17 cellular contexts compared by ENCODE assay signal in the genomic region with DNA sequence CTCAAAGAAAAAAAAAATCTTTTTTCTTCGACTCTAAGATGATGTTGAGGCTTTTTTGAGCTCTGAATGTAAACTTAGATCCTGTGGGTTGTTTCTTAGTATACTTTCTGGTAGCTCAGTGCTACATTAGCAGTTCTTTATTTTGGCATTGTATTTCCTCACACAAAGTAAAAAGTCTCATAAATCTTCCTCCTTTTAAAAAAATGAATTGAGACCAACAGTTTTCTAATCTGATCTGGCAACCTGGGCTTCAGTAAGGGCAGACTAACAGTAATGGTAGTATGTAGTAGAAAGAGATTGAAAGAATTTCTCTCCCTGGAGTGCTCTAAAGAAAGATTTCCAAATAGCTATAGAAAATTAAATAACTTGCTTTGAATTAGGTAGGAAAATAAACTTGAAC. TPM values are rescaled to one million over a fixed set of nuclear protein-coding genes. Genes with fewer than 3 reads are reported as not detected.
DNase-seq lines count a peak whose midpoint lies in the region; ATAC-seq, FAIRE-seq and TF ChIP-seq lines count a peak whose summit lies in the region.
"Had no signal": no experiment of that assay in that cellular context is flagged by ENCODE, and none has a peak within 500 bp of the region (broad histone marks: within the 10 kb centered on the region; RNA-seq: fewer than 3 reads in every experiment).

No MANE protein-coding gene starts in this region.

- H3K4me2 ChIP-seq in SK-N-SH (no peak overlapping the region), K562 (ENCODE audit: insufficient read depth, low read length) (no peak overlapping the region)
- H3K4me2 ChIP-seq: A549 had no signal

- H3K9ac ChIP-seq in SK-N-SH (no peak overlapping the region), K562 (ENCODE audit: insufficient read depth in 1 of 2, low read depth in 2 of 2, low read length in 2 of 2) (no peak overlapping the region)

- CTCF ChIA-PET in SK-N-SH (lab: Yijun Ruan, JAX) (interaction anchor here (0.6 to 1.2 kb wide), 3 partner anchors 13 to 279 kb away, joined by 3 to 4 read pairs (median 3); no protein-coding TSS in a partner anchor), K562 (lab: Yijun Ruan, JAX; ENCODE audit: low intra/inter-chr PET ratio) (no interaction called here)

- H3K4me1 ChIP-seq in SK-N-SH (ENCODE audit: control insufficient read depth in 1 of 2, insufficient read depth in 2 of 2, low read depth in 1 of 2, low read length in 1 of 2) = peaks cover 0 to 9% of the 10 kb centered on the region in 2 experiments; a peak in 2 of 4 replicates
- peaks cover 0 to 2% of the 10 kb centered on the region in 2 experiments; a peak in 2 of 5 replicates for H3K4me1 ChIP-seq in K562 (replicated peaks in 1 of 2; ENCODE audit: control insufficient read depth in 2 of 2, insufficient read depth in 2 of 2, low read length in 2 of 2)
- H3K4me1 ChIP-seq: A549 had no signal

- no peak overlapping the region for H2AFZ ChIP-seq in SK-N-SH (ENCODE audit: low read depth)
- H2AFZ ChIP-seq in K562 (ENCODE audit: low read depth, low read length) = no peak overlapping the region

- H3K36me3 ChIP-seq in SK-N-SH (replicated peaks in 1 of 2; ENCODE audit: control insufficient read depth in 1 of 2, insufficient read depth in 2 of 2, low read length in 1 of 2) (peaks cover 27 to 34% of the 10 kb centered on the region in 2 experiments), K562 (ENCODE audit: control insufficient read depth, insufficient read depth, low read length) (peaks cover 64% of the 10 kb centered on the region; the same call in 2 of the 3 replicates)

- POLR2A ChIA-PET in SK-N-SH (lab: Yijun Ruan, JAX) = interaction anchor here (0.6 to 1.3 kb wide), 2 partner anchors 31 to 158 kb away, joined by 3 read pairs; a partner anchor contains a TSS
- POLR2A ChIA-PET in K562 (lab: Yijun Ruan, JAX) = interaction anchor here (0.6 to 1.4 kb wide), 6 partner anchors 9 to 45 kb away, joined by 3 to 7 read pairs (median 4); no protein-coding TSS in a partner anchor

- DNase-seq in SK-N-SH (no peak), K562 (ENCODE audit: extremely low read depth in 1 of 4, low spot score in 3 of 4) (no peak), fibroblast of the aortic adventitia (ENCODE audit: low read depth) (peak; percentile 4), NCI-H345 treated with DMSO at 0.1 percent for 48 hours (lab: John Stamatoyannopoulos, UW; ENCODE audit: unreplicated experiment) (no peak), islet precursor cell (no peak), cerebellar cortex (ENCODE audit: low spot score) (no peak)
- DNase-seq: AML-193; Calu3; CD8-positive, alpha-beta T cell; DMS79 treated with DMSO at 0.1 percent for 48 hours; GF-D8; H9 had no signal

- H3K9me2 ChIP-seq in SK-N-SH = no peaks in the 10 kb centered on the region

- no peak for FAIRE-seq in K562 (lab: Jason Lieb, UNC)
- FAIRE-seq: A549, H1, HepG2 had no signal

- H3K79me2 ChIP-seq in SK-N-SH (ENCODE audit: insufficient read depth) (peaks cover 52% of the 10 kb centered on the region; the same call in 1 of the 2 replicates), K562 (ENCODE audit: control insufficient read depth, insufficient read depth, low read length) (peaks cover 76% of the 10 kb centered on the region)

- peaks cover 6% of the 10 kb centered on the region for H3F3A ChIP-seq in SK-N-SH (replicated peaks; ENCODE audit: insufficient read depth)

- TF ChIP-seq EP300 in SK-N-SH (IDR thresholded peaks at IDR 0.05; ENCODE audit: borderline replicate concordance in 1 of 2, low read depth in 1 of 2, low read length in 1 of 2) (no peak), K562 (IDR thresholded peaks at IDR 0.05; ENCODE audit: low read length) (no peak)

- H4K20me1 ChIP-seq in SK-N-SH (ENCODE audit: insufficient read depth) (no peaks in the 10 kb centered on the region), K562 (replicated peaks; ENCODE audit: control insufficient read depth, insufficient read depth, low read length) (no peaks in the 10 kb centered on the region)

- no peak overlapping the region for H3K4me3 ChIP-seq in SK-N-SH (ENCODE audit: low read depth in 2 of 2, low read length in 1 of 2)
- no peak overlapping the region for H3K4me3 ChIP-seq in K562
- H3K4me3 ChIP-seq in fibroblast of the aortic adventitia (ENCODE audit: low read depth, low read length) = no peak overlapping the region
- H3K4me3 ChIP-seq: A549 had no signal

- H3K27ac ChIP-seq in SK-N-SH (ENCODE audit: low read depth in 2 of 2, low read length in 1 of 2) = no peak overlapping the region
- no peak overlapping the region for H3K27ac ChIP-seq in K562 (ENCODE audit: extremely low read depth, low read depth, low read length)
- H3K27ac ChIP-seq: 22Rv1, A549 had no signal

- WGBS in SK-N-SH (ENCODE audit: low lambda C conversion rate) = 89% methylated on average over 1 of the region's 1 CpG
- 59% methylated on average over 1 of the region's 1 CpG for WGBS in K562 (ENCODE audit: insufficient coverage, low coverage, missing lambda C conversion rate)

- ATAC-seq in SK-N-SH treated with all-trans-retinoic acid at 6 μM for 48 hours (peak; percentile 44; the same call in 1 of the 3 replicates), K562 (no peak; the same call in 2 of the 3 replicates)
- ATAC-seq: A549; CD8-positive, alpha-beta T cell; HepG2 had no signal

- TF ChIP-seq CTCF in SK-N-SH (IDR thresholded peaks at IDR 0.05) = no peak
- TF ChIP-seq CTCF in K562 (IDR thresholded peaks at IDR 0.05 in 2 of 3, conservative IDR thresholded peaks at IDR 0.05 in 1 of 3; ENCODE audit: insufficient read depth in 2 of 3, low read depth in 1 of 3, low read length in 3 of 3) = no peak
- TF ChIP-seq CTCF in fibroblast of the aortic adventitia (IDR thresholded peaks at IDR 0.05; ENCODE audit: insufficient read depth, low read length) = no peak

- in situ Hi-C loops in K562 (cut with MboI) = no loop called here

- H3K27me3 ChIP-seq in SK-N-SH (ENCODE audit: insufficient read depth) = no peaks in the 10 kb centered on the region
- H3K27me3 ChIP-seq in K562 (ENCODE audit: control insufficient read depth in 2 of 2, insufficient read depth in 2 of 2, low read length in 2 of 2) = no peaks in the 10 kb centered on the region

- intact Hi-C loops in K562 (cut with micrococcal nuclease) = no loop called here

- no TSS peak for BruUV-seq in K562 (replicated peaks; lab: Mats Ljungman, UMichigan)

- no peak for TF ChIP-seq RAD21 in SK-N-SH (IDR thresholded peaks at IDR 0.05; ENCODE audit: low read length)
- TF ChIP-seq RAD21 in K562 (CRISPR knock-in tag; conservative IDR thresholded peaks at IDR 0.05 in 1 of 2, IDR thresholded peaks at IDR 0.05 in 1 of 2) = no peak

- no peak for TF ChIP-seq POLR2A in K562 (conservative IDR thresholded peaks at IDR 0.05)

- no peaks in the 10 kb centered on the region for H3K9me1 ChIP-seq in K562 (ENCODE audit: control insufficient read depth, insufficient read depth, low read length)

- H3K9me3 ChIP-seq in SK-N-SH (no peaks in the 10 kb centered on the region), K562 (replicated peaks; ENCODE audit: control insufficient read depth, insufficient read depth, low read depth, low read length) (no peaks in the 10 kb centered on the region)
- H3K9me3 ChIP-seq: A549 had no signal

TF ChIP-seq in SK-N-SH treated with all-trans-retinoic acid at 6 μM for 48 hours, 23 proteins besides CTCF, POLR2A, EP300 and RAD21 (continues in another document):
- TF ChIP-seq TCF4 (CRISPR knock-in tag; IDR thresholded peaks at IDR 0.05; ENCODE audit: borderline replicate concordance) (no peak), PPARA (CRISPR knock-in tag; IDR thresholded peaks at IDR 0.05; ENCODE audit: borderline replicate concordance) (no peak), ISL1 (CRISPR knock-in tag; IDR thresholded peaks at IDR 0.05) (peak; percentile 61), ZFP30 (CRISPR knock-in tag; IDR thresholded peaks at IDR 0.05) (no peak), ZNF70 (CRISPR knock-in tag; IDR thresholded peaks at IDR 0.05) (no peak)

TF ChIP-seq in SK-N-SH, 30 proteins besides CTCF, POLR2A, EP300 and RAD21 (continues in another document):
- TF ChIP-seq TAF1 (IDR thresholded peaks at IDR 0.05; ENCODE audit: borderline replicate concordance, low read depth, low read length) = no peak
- TF ChIP-seq ELF1 (IDR thresholded peaks at IDR 0.05) = no peak

TF ChIP-seq in K562, 482 proteins besides CTCF, POLR2A, EP300 and RAD21 (continues in another document):
- no peak for TF ChIP-seq CBFB (CRISPR knock-in tag; IDR thresholded peaks at IDR 0.05)
- TF ChIP-seq MEIS2 (IDR thresholded peaks at IDR 0.05; ENCODE audit: partially characterized antibody) = peak; percentile 42
- TF ChIP-seq ZNF12 (CRISPR knock-in tag; IDR thresholded peaks at IDR 0.05) = no peak
- no peak for TF ChIP-seq COPS2 (conservative IDR thresholded peaks at IDR 0.05)

RNA-seq across cellular contexts. Expression of a gene that starts 31.4 kb away (rescaled TPM):
- polyA plus RNA-seq in SK-N-SH (2012; rRNA removed) (12.6 and 14.2 TPM in 2 replicates), K562 (2011; rRNA removed) (56.9 and 90.6 TPM in 2 replicates), K562 (2014; fragmentation: Illumina TruSeq; extraction: Trizol) (52.6 and 68.9 TPM in 2 replicates), K562 (2014; fragmentation: Nextera tagmentation; extraction: Ambion mirVana) (10 to 100 TPM; 46.7 to 63.9 TPM), K562 (2014; rRNA removed) (34.1 and 36.1 TPM in 2 replicates)
- 10.9 and 11.8 TPM in 2 replicates for polyA plus RNA-seq in SK-N-SH (2012; cell fraction: cytosol; rRNA removed)
- 18.3 and 22.0 TPM in 2 replicates for polyA plus RNA-seq in SK-N-SH (2012; cell fraction: nucleus; rRNA removed)
- 44.6 and 234 TPM in 2 replicates for total RNA-seq in K562 (2011; cell fraction: chromatin; rRNA removed; ENCODE audit: low replicate concordance)
- 17.3 and 22.4 TPM in 2 replicates for total RNA-seq in K562 (2011; cell fraction: nucleolus; rRNA removed)
- total RNA-seq in K562 (2011; cell fraction: nucleoplasm; rRNA removed) = 50.5 and 58.9 TPM in 2 replicates
- total RNA-seq in K562 (2014; rRNA removed) (38.4 and 41.9 TPM in 2 replicates), K562 (2014; rRNA removed; fragmentation: Illumina TruSeq; extraction: Trizol) (62.7 and 71.3 TPM in 2 replicates), K562 (2015; rRNA removed; fragmentation: Illumina TruSeq; extraction: Trizol) (41.8 and 45.7 TPM in 2 replicates), K562 (2021) (48.0 and 48.8 TPM in 2 replicates), fibroblast of the aortic adventitia (ENCODE audit: low replicate concordance) (31.8 and 38.5 TPM in 2 replicates)
- polyA plus RNA-seq in K562 (2011; cell fraction: cytosol; rRNA removed) = 35.0 and 54.6 TPM in 2 replicates
- 41.3 and 55.1 TPM in 2 replicates for polyA plus RNA-seq in K562 (2011; cell fraction: nucleus; rRNA removed)
- 35.9 and 44.3 TPM in 2 replicates for polyA plus RNA-seq in K562 (2012)
- 78.5 and 120 TPM in 2 replicates for polyA minus RNA-seq in K562 (2011; rRNA and poly(A)+ RNA removed)
- polyA minus RNA-seq in K562 (2011; cell fraction: cytosol; rRNA and poly(A)+ RNA removed) = 35.8 and 43.2 TPM in 2 replicates
- polyA minus RNA-seq in K562 (2011; cell fraction: nucleus; rRNA and poly(A)+ RNA removed) = 40.1 and 81.5 TPM in 2 replicates
